Comparison of ENCODE assay signal across 8 cellular contexts in the genomic region with DNA sequence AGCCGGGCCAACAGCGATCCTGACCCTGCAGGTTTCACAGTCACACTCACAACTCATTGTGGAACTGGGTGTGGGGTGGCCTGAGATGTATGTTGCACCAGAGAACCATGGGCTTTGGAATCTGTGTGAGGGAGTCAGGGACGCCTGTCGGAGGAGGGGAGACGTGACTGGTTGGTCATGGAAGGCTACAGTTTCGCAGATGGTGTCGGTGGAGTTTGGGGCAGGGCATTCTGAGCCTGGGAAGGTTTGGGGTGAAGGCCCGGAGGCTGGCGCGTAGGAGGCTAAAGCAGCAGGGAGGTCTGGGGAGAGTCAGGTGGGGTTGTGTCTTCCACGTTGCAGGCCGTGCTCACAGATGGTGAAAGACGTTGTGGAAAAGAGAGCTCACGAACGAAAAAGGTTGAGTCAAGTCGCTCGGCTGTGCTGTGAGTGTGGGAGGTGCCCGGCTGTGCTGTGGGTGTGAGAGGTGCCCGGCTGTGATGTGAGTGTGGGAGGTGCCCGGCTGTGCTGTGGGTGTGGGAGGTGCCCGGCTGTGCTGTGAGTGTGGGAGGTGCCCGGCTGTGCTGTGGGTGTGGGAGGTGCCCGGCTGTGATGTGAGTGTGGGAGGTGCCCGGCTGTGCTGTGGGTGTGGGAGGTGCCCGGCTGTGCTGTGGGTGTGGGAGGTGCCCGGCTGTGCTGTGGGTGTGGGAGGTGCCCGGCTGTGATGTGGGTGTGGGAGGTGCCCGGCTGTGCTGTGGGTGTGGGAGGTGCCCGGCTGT.
DNase-seq lines count a peak whose midpoint lies in the region; ATAC-seq and TF ChIP-seq lines count a peak whose summit lies in the region.
"Not testable (repeated sequence)": the region's sequence is repeated elsewhere in the genome, so short reads cannot be mapped to it uniquely, and the experiment has no call there.

No MANE protein-coding gene starts in this region.

- H3K27ac Mint-ChIP-seq in CD14-positive monocyte = not testable (repeated sequence)
- H3K27ac Mint-ChIP-seq in activated naive CD4-positive, alpha-beta T cell treated with anti-CD3 and anti-CD28 coated beads for 36 hours = peak overlapping the region; percentile 63
- H3K27ac Mint-ChIP-seq in natural killer cell treated with Interleukin-12 subunit alpha and Interleukin-12 subunit beta and Interleukin-15 and Interleukin-18, amount 100 ng/mL, for 72 hours = peak overlapping the region in 1 of 2 donors; percentile 18
- H3K27ac Mint-ChIP-seq in stimulated activated naive B cell treated with anti-CD40 and anti-IgM and Interleukin-4, amounts not matched to agents 10 μg/mL and 1 μg/mL and 100 μg/mL, for 72 hours = peak overlapping the region; percentile 37

- peaks cover 7 to 29% (median 15%) of the 10 kb centered on the region in 7 donors for H3K9me3 Mint-ChIP-seq in CD14-positive monocyte
- not testable (repeated sequence) for H3K9me3 Mint-ChIP-seq in activated naive CD4-positive, alpha-beta T cell treated with anti-CD3 and anti-CD28 coated beads for 36 hours; natural killer cell treated with Interleukin-12 subunit alpha and Interleukin-12 subunit beta and Interleukin-15 and Interleukin-18, amount 100 ng/mL, for 72 hours
- peaks cover 11 to 13% of the 10 kb centered on the region in 2 donors for H3K9me3 Mint-ChIP-seq in stimulated activated naive B cell treated with anti-CD40 and anti-IgM and Interleukin-4, amounts not matched to agents 10 μg/mL and 1 μg/mL and 100 μg/mL, for 72 hours

- intact Hi-C loops in CD14-positive monocyte (cut with micrococcal nuclease); activated naive CD4-positive, alpha-beta T cell treated with anti-CD3 and anti-CD28 coated beads for 36 hours (cut with micrococcal nuclease): not testable (repeated sequence)

- not testable (repeated sequence) for TF ChIP-seq CTCF in CD14-positive monocyte (IDR thresholded peaks at IDR 0.05)

- peak overlapping the region; percentile 83 for H3K27ac ChIP-seq in KOPT-K1 (ENCODE audit: low read depth, low read length, poor library complexity, severe bottlenecking)

- not testable (repeated sequence) for H3K36me3 Mint-ChIP-seq in CD14-positive monocyte; activated naive CD4-positive, alpha-beta T cell treated with anti-CD3 and anti-CD28 coated beads for 36 hours (ENCODE audit: low read depth); natural killer cell treated with Interleukin-12 subunit alpha and Interleukin-12 subunit beta and Interleukin-15 and Interleukin-18, amount 100 ng/mL, for 72 hours; stimulated activated naive B cell treated with anti-CD40 and anti-IgM and Interleukin-4, amounts not matched to agents 10 μg/mL and 1 μg/mL and 100 μg/mL, for 72 hours

- not testable (repeated sequence) for H3K4me3 Mint-ChIP-seq in CD14-positive monocyte; activated naive CD4-positive, alpha-beta T cell treated with anti-CD3 and anti-CD28 coated beads for 36 hours; stimulated activated naive B cell treated with anti-CD40 and anti-IgM and Interleukin-4, amounts not matched to agents 10 μg/mL and 1 μg/mL and 100 μg/mL, for 72 hours
- H3K4me3 Mint-ChIP-seq in natural killer cell treated with Interleukin-12 subunit alpha and Interleukin-12 subunit beta and Interleukin-15 and Interleukin-18, amount 100 ng/mL, for 72 hours = peak overlapping the region; percentile 11

- H3K9me3 ChIP-seq in KOPT-K1 (ENCODE audit: insufficient read depth, low read length, poor library complexity, severe bottlenecking) = peaks cover 17% of the 10 kb centered on the region

- ATAC-seq in left lobe of liver; natural killer cell treated with Interleukin-12 subunit alpha and Interleukin-12 subunit beta and Interleukin-15 and Interleukin-18, amount 100 ng/mL, for 72 hours; stimulated activated naive B cell treated with anti-CD40 and anti-IgM and Interleukin-4, amounts not matched to agents 10 μg/mL and 1 μg/mL and 100 μg/mL, for 72 hours (replicated peaks): not testable (repeated sequence)

- H3K4me1 Mint-ChIP-seq in CD14-positive monocyte; activated naive CD4-positive, alpha-beta T cell treated with anti-CD3 and anti-CD28 coated beads for 36 hours (ENCODE audit: low read depth); natural killer cell treated with Interleukin-12 subunit alpha and Interleukin-12 subunit beta and Interleukin-15 and Interleukin-18, amount 100 ng/mL, for 72 hours (ENCODE audit: low read depth in 2 of 2); stimulated activated naive B cell treated with anti-CD40 and anti-IgM and Interleukin-4, amounts not matched to agents 10 μg/mL and 1 μg/mL and 100 μg/mL, for 72 hours: not testable (repeated sequence)

- DNase-seq in CD14-positive monocyte (ENCODE audit: low spot score) (peak; percentile 30), left lobe of liver (ENCODE audit: low spot score) (peak; percentile 28)
- DNase-seq in activated CD4-positive, alpha-beta T cell treated with anti-CD3 and anti-CD28 coated beads for 1 hour = peak; percentile 5
- not testable (repeated sequence) for DNase-seq in activated naive CD4-positive, alpha-beta T cell treated with anti-CD3 and anti-CD28 coated beads for 36 hours; natural killer cell treated with Interleukin-12 subunit alpha and Interleukin-12 subunit beta and Interleukin-15 and Interleukin-18, amount 100 ng/mL, for 72 hours (ENCODE audit: low spot score); stimulated activated naive B cell treated with anti-CD40 and anti-IgM and Interleukin-4, amounts not matched to agents 10 μg/mL and 1 μg/mL and 100 μg/mL, for 72 hours
- DNase-seq in effector CD8-positive, alpha-beta T cell (lab: John Stamatoyannopoulos, UW) = peak; percentile 29

- H3K27me3 Mint-ChIP-seq in CD14-positive monocyte (ENCODE audit: low read depth in 3 of 3) = not testable (repeated sequence)
- peaks cover 22% of the 10 kb centered on the region for H3K27me3 Mint-ChIP-seq in activated naive CD4-positive, alpha-beta T cell treated with anti-CD3 and anti-CD28 coated beads for 36 hours (ENCODE audit: low read depth)
- peaks cover 18 to 28% of the 10 kb centered on the region in 2 donors for H3K27me3 Mint-ChIP-seq in natural killer cell treated with Interleukin-12 subunit alpha and Interleukin-12 subunit beta and Interleukin-15 and Interleukin-18, amount 100 ng/mL, for 72 hours
- peaks cover 16 to 21% of the 10 kb centered on the region in 2 donors for H3K27me3 Mint-ChIP-seq in stimulated activated naive B cell treated with anti-CD40 and anti-IgM and Interleukin-4, amounts not matched to agents 10 μg/mL and 1 μg/mL and 100 μg/mL, for 72 hours

- CTCF ChIA-PET in activated naive CD4-positive, alpha-beta T cell treated with anti-CD3 and anti-CD28 coated beads for 36 hours (lab: Charles Lee) = interaction anchor here (0.6 kb wide), 1 partner anchor 173 kb away, joined by 3 read pairs; no protein-coding TSS in a partner anchor

- not testable (repeated sequence) for H3K36me3 ChIP-seq in KOPT-K1 (ENCODE audit: insufficient read depth, low read length)
